ENCODE assay signal across 19 cellular contexts in the genomic region with DNA sequence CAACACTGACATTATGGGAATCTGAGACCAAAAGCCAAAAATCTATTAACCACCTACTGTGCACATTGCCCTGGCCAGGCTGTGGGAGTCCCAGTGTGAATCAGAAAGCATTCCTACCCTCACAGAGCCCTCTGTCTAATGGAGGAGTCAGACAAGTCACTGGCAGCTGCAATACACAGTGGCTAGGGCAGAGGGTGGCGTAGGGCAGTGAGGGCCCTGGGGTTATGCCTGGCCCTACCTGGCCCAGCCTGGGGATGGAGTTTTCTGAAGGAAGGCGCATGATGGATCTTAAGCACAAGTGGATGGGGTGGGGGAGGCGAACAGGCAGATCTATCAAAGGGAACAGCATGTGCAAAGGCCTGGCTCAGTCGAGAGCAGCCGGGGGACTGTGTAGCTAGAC. TPM values are rescaled to one million over a fixed set of nuclear protein-coding genes. Genes with fewer than 3 reads are reported as not detected.
DNase-seq lines count a peak whose midpoint lies in the region.
"Had no signal": no experiment of that assay in that cellular context is flagged by ENCODE, and none has a peak within 500 bp of the region (broad histone marks: within the 10 kb centered on the region; RNA-seq: fewer than 3 reads in every experiment).

No MANE protein-coding gene starts in this region.

- H3K27ac ChIP-seq in layer of hippocampus (ENCODE audit: low read depth, low read length) (peak overlapping the region; percentile 2), temporal lobe (ENCODE audit: low read depth, low read length) (peak overlapping the region; percentile 30)
- H3K27ac ChIP-seq: BLaER1 treated with 17β-estradiol and CSF1 and Interleukin-3, amounts not matched to agents 10 nM and 100 nM had no signal

- H3K9me3 Mint-ChIP-seq in activated CD4-positive, alpha-beta memory T cell treated with anti-CD3 and anti-CD28 coated beads, Interleukin-2, amount 10 ng/mL, durations not matched to agents 7 days and 5 days, result peaks cover 7% of the 10 kb centered on the region
- H3K9me3 Mint-ChIP-seq in activated CD4-positive, alpha-beta memory T cell treated with anti-CD3 and anti-CD28 coated beads for 36 hours, result peaks cover 13% of the 10 kb centered on the region
- peaks cover 10% of the 10 kb centered on the region for H3K9me3 Mint-ChIP-seq in activated T-helper 1 cell treated with anti-CD3 and anti-CD28 coated beads, Interleukin-12 subunit alpha, Interleukin-12 subunit beta, Interleukin-2, Interleukin-4 antibody, amounts not matched to agents 30 ng/mL and 10 ng/mL and 1 ng/mL, durations not matched to agents 14 hours and 24 hours and 36 hours

- H3K27me3 ChIP-seq in layer of hippocampus (ENCODE audit: control insufficient read depth, insufficient read depth, low read length), result peaks cover 7% of the 10 kb centered on the region

- peaks cover 86% of the 10 kb centered on the region for H3K36me3 Mint-ChIP-seq in activated CD4-positive, alpha-beta memory T cell treated with anti-CD3 and anti-CD28 coated beads, Interleukin-2, amount 10 ng/mL, durations not matched to agents 7 days and 5 days (ENCODE audit: low read depth)
- peaks cover 19% of the 10 kb centered on the region for H3K36me3 Mint-ChIP-seq in activated CD4-positive, alpha-beta memory T cell treated with anti-CD3 and anti-CD28 coated beads for 36 hours
- H3K36me3 Mint-ChIP-seq in activated T-helper 1 cell treated with anti-CD3 and anti-CD28 coated beads, Interleukin-12 subunit alpha, Interleukin-12 subunit beta, Interleukin-2, Interleukin-4 antibody, amounts not matched to agents 30 ng/mL and 10 ng/mL and 1 ng/mL, durations not matched to agents 14 hours and 24 hours and 36 hours (ENCODE audit: low read depth), result peaks cover 34% of the 10 kb centered on the region

- POLR2A ChIA-PET in activated CD4-positive, alpha-beta memory T cell treated with anti-CD3 and anti-CD28 coated beads, Interleukin-2, amount 10 ng/mL, durations not matched to agents 7 days and 5 days (lab: Charles Lee), result interaction anchor here (2.5 to 21.3 kb wide), 2 partner anchors 8 to 10 kb away, joined by 12 to 568 read pairs; a partner anchor contains a TSS
- POLR2A ChIA-PET in activated CD4-positive, alpha-beta memory T cell treated with anti-CD3 and anti-CD28 coated beads for 36 hours (lab: Charles Lee), result no interaction called here

- CTCF ChIA-PET in activated CD4-positive, alpha-beta memory T cell treated with anti-CD3 and anti-CD28 coated beads, Interleukin-2, amount 10 ng/mL, durations not matched to agents 7 days and 5 days (lab: Charles Lee), result interaction anchor here (1.0 to 2.6 kb wide), 2 partner anchors 9 to 11 kb away, joined by 3 to 7 read pairs; a partner anchor contains a TSS
- CTCF ChIA-PET in activated CD4-positive, alpha-beta memory T cell treated with anti-CD3 and anti-CD28 coated beads for 36 hours (lab: Charles Lee), result no interaction called here

- intact Hi-C loops in activated CD4-positive, alpha-beta memory T cell treated with anti-CD3 and anti-CD28 coated beads for 36 hours (cut with micrococcal nuclease), result no loop called here
- intact Hi-C loops in activated T-helper 1 cell treated with anti-CD3 and anti-CD28 coated beads, Interleukin-12 subunit alpha, Interleukin-12 subunit beta, Interleukin-2, Interleukin-4 antibody, amounts not matched to agents 30 ng/mL and 10 ng/mL and 1 ng/mL, durations not matched to agents 14 hours and 24 hours and 36 hours (cut with micrococcal nuclease), result loop anchor here (1.0 to 10.0 kb wide), 3 partner anchors 9 to 715 kb away; a partner anchor contains a TSS

- H3K27ac Mint-ChIP-seq in activated CD4-positive, alpha-beta memory T cell treated with anti-CD3 and anti-CD28 coated beads, Interleukin-2, amount 10 ng/mL, durations not matched to agents 7 days and 5 days, result peak overlapping the region; percentile 42
- H3K27ac Mint-ChIP-seq in activated CD4-positive, alpha-beta memory T cell treated with anti-CD3 and anti-CD28 coated beads for 36 hours, result no peak overlapping the region
- H3K27ac Mint-ChIP-seq in activated T-helper 1 cell treated with anti-CD3 and anti-CD28 coated beads, Interleukin-12 subunit alpha, Interleukin-12 subunit beta, Interleukin-2, Interleukin-4 antibody, amounts not matched to agents 30 ng/mL and 10 ng/mL and 1 ng/mL, durations not matched to agents 14 hours and 24 hours and 36 hours, result peak overlapping the region; percentile 58
- H3K27ac Mint-ChIP-seq: HFFc6 had no signal

- DNase-seq in activated CD4-positive, alpha-beta memory T cell treated with anti-CD3 and anti-CD28 coated beads, Interleukin-2, amount 10 ng/mL, durations not matched to agents 7 days and 5 days, result no peak
- DNase-seq in activated CD4-positive, alpha-beta memory T cell treated with anti-CD3 and anti-CD28 coated beads for 36 hours, result no peak
- no peak for DNase-seq in activated T-helper 1 cell treated with anti-CD3 and anti-CD28 coated beads, Interleukin-12 subunit alpha, Interleukin-12 subunit beta, Interleukin-2, Interleukin-4 antibody, amounts not matched to agents 30 ng/mL and 10 ng/mL and 1 ng/mL, durations not matched to agents 14 hours and 24 hours and 36 hours (ENCODE audit: low spot score)
- DNase-seq in stimulated activated naive CD4-positive, alpha-beta T cell treated with Interleukin-2 at 50 U/mL for 16 hours (lab: John Stamatoyannopoulos, UW), result no peak
- no peak for DNase-seq in medulla oblongata (ENCODE audit: extremely low spot score)
- DNase-seq: CD8-positive, alpha-beta memory T cell; DND-41; GDM1; Karpas-422; MM.1S; NCI-H1092 treated with DMSO at 0.1 percent for 48 hours; NCI-H1694 treated with DMSO at 0.1 percent for 48 hours; NCI-H2107; NCI-H2227 treated with DMSO at 0.1 percent for 48 hours; NCI-H524 treated with DMSO at 0.1 percent for 48 hours had no signal

- no peak overlapping the region for H3K4me3 Mint-ChIP-seq in activated CD4-positive, alpha-beta memory T cell treated with anti-CD3 and anti-CD28 coated beads, Interleukin-2, amount 10 ng/mL, durations not matched to agents 7 days and 5 days
- no peak overlapping the region for H3K4me3 Mint-ChIP-seq in activated CD4-positive, alpha-beta memory T cell treated with anti-CD3 and anti-CD28 coated beads for 36 hours
- H3K4me3 Mint-ChIP-seq in activated T-helper 1 cell treated with anti-CD3 and anti-CD28 coated beads, Interleukin-12 subunit alpha, Interleukin-12 subunit beta, Interleukin-2, Interleukin-4 antibody, amounts not matched to agents 30 ng/mL and 10 ng/mL and 1 ng/mL, durations not matched to agents 14 hours and 24 hours and 36 hours, result no peak overlapping the region
- H3K4me3 Mint-ChIP-seq: HFFc6 had no signal

- H3K27me3 Mint-ChIP-seq in activated CD4-positive, alpha-beta memory T cell treated with anti-CD3 and anti-CD28 coated beads, Interleukin-2, amount 10 ng/mL, durations not matched to agents 7 days and 5 days, result no peaks in the 10 kb centered on the region
- no peaks in the 10 kb centered on the region for H3K27me3 Mint-ChIP-seq in activated CD4-positive, alpha-beta memory T cell treated with anti-CD3 and anti-CD28 coated beads for 36 hours
- H3K27me3 Mint-ChIP-seq in activated T-helper 1 cell treated with anti-CD3 and anti-CD28 coated beads, Interleukin-12 subunit alpha, Interleukin-12 subunit beta, Interleukin-2, Interleukin-4 antibody, amounts not matched to agents 30 ng/mL and 10 ng/mL and 1 ng/mL, durations not matched to agents 14 hours and 24 hours and 36 hours (ENCODE audit: insufficient read depth), result no peaks in the 10 kb centered on the region

- H3K4me1 Mint-ChIP-seq in activated CD4-positive, alpha-beta memory T cell treated with anti-CD3 and anti-CD28 coated beads, Interleukin-2, amount 10 ng/mL, durations not matched to agents 7 days and 5 days, result peaks cover 89% of the 10 kb centered on the region
- peaks cover 10% of the 10 kb centered on the region for H3K4me1 Mint-ChIP-seq in activated CD4-positive, alpha-beta memory T cell treated with anti-CD3 and anti-CD28 coated beads for 36 hours (ENCODE audit: low read depth)
- H3K4me1 Mint-ChIP-seq in activated T-helper 1 cell treated with anti-CD3 and anti-CD28 coated beads, Interleukin-12 subunit alpha, Interleukin-12 subunit beta, Interleukin-2, Interleukin-4 antibody, amounts not matched to agents 30 ng/mL and 10 ng/mL and 1 ng/mL, durations not matched to agents 14 hours and 24 hours and 36 hours (ENCODE audit: low read depth), result peaks cover 87% of the 10 kb centered on the region

RNA-seq across cellular contexts. Expression of a gene that starts 10.8 kb away (rescaled TPM):
- total RNA-seq in activated CD4-positive, alpha-beta memory T cell treated with anti-CD3 and anti-CD28 coated beads, Interleukin-2, amount 10 ng/mL, durations not matched to agents 7 days and 5 days, result 10 to 100 TPM; 43.8 to 44.4 TPM
- total RNA-seq in activated CD4-positive, alpha-beta memory T cell treated with anti-CD3 and anti-CD28 coated beads for 36 hours, result 10 to 100 TPM; 17.7 to 18.1 TPM
- total RNA-seq in activated T-helper 1 cell treated with anti-CD3 and anti-CD28 coated beads, Interleukin-12 subunit alpha, Interleukin-12 subunit beta, Interleukin-2, Interleukin-4 antibody, amounts not matched to agents 30 ng/mL and 10 ng/mL and 1 ng/mL, durations not matched to agents 14 hours and 24 hours and 36 hours, result 15.5 and 16.9 TPM in 2 replicates
- 22.9 TPM for total RNA-seq in temporal lobe
- total RNA-seq: HFFc6 had no signal
